Comparison of ENCODE assay signal across 1 cellular context in genomic region chr7:103106336-103107070, GRCh38.
TF ChIP-seq lines count a peak whose summit lies in the region.

No MANE protein-coding gene starts in this region.

TF ChIP-seq in HEK293, 187 proteins besides CTCF, POLR2A, EP300 and RAD21 (continued from another document):
- TF ChIP-seq PRDM2 (tag by site-specific recombination; IDR thresholded peaks at IDR 0.05; ENCODE audit: borderline replicate concordance) (no peak), ZIC2 (tag by site-specific recombination; IDR thresholded peaks at IDR 0.05) (peak; percentile 39; the same call in 1 of the 2 replicates), ZNF184 (tag by site-specific recombination; IDR thresholded peaks at IDR 0.05) (no peak)
TF ChIP-seq in HEK293: peak in this region for 3.
